1 cellular context compared by ENCODE assay signal in the genomic region with DNA sequence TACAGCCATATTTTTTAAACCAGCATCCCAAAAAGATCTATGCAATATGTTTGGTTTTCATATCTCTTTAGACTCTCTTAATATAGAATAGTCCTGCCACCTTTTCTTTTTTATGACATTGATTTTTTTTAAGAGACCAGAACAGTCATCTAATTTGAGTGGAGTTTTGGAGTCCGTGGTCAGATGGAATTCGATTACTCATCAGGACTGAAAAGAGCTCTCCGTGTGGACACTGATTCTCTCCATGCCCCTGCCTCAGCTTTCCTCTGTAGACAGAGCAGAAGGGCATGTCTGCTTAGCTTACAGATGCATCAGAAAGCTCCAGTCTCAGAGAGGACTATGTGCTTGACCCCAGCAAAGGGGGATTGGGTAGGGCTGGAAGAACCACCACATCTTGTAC.
TF ChIP-seq lines count a peak whose summit lies in the region.

No MANE protein-coding gene starts in this region.

TF ChIP-seq in SK-N-SH, 30 proteins besides CTCF, POLR2A, EP300 and RAD21 (continued from another document):
- TF ChIP-seq FOXJ3 (CRISPR knock-in tag; IDR thresholded peaks at IDR 0.05): no peak
- TF ChIP-seq NRF1 (IDR thresholded peaks at IDR 0.05; ENCODE audit: low read depth, low read length): no peak
- TF ChIP-seq GATA2 (CRISPR knock-in tag; IDR thresholded peaks at IDR 0.05): no peak
- 0 out of 2 replicates have a peak, but pooled peaks have one; percentile 31 for TF ChIP-seq TEAD4 (IDR thresholded peaks at IDR 0.05; ENCODE audit: borderline replicate concordance, insufficient read depth)
- TF ChIP-seq SIN3A (IDR thresholded peaks at IDR 0.05; ENCODE audit: borderline replicate concordance, low read depth, low read length): no peak
- no peak for TF ChIP-seq CHD2 (IDR thresholded peaks at IDR 0.05; ENCODE audit: low read length, partially characterized antibody)
- no peak for TF ChIP-seq REST (IDR thresholded peaks at IDR 0.05; ENCODE audit: low read depth, low read length)
- no peak for TF ChIP-seq RXRA (IDR thresholded peaks at IDR 0.05; ENCODE audit: borderline replicate concordance, low read depth)
- TF ChIP-seq, protein P1, sequence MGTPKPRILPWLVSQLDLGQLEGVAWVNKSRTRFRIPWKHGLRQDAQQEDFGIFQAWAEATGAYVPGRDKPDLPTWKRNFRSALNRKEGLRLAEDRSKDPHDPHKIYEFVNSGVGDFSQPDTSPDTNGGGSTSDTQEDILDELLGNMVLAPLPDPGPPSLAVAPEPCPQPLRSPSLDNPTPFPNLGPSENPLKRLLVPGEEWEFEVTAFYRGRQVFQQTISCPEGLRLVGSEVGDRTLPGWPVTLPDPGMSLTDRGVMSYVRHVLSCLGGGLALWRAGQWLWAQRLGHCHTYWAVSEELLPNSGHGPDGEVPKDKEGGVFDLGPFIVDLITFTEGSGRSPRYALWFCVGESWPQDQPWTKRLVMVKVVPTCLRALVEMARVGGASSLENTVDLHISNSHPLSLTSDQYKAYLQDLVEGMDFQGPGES (IDR thresholded peaks at IDR 0.05; ENCODE audit: low read depth, low read length): no peak
- TF ChIP-seq MAX (IDR thresholded peaks at IDR 0.05; ENCODE audit: low read depth): no peak
- TF ChIP-seq TAF1 (IDR thresholded peaks at IDR 0.05; ENCODE audit: borderline replicate concordance, low read depth, low read length): no peak
